ENCODE assay signal across 21 cellular contexts in genomic region chr7:144671429-144671828, GRCh38.
A peak's percentile ranks its signal among the peaks of the same experiment; 100 is the strongest.
DNase-seq lines count a peak whose midpoint lies in the region; ATAC-seq and TF ChIP-seq lines count a peak whose summit lies in the region.
"Had no signal": no experiment of that assay in that cellular context is flagged by ENCODE, and none has a peak within 500 bp of the region (broad histone marks: within the 10 kb centered on the region; RNA-seq: fewer than 3 reads in every experiment).

No MANE protein-coding gene starts in this region.

- ATAC-seq in GM23338 (peak; percentile 76), RWPE2 (ENCODE audit: low read depth) (peak; percentile 75), GM19467 (IDR thresholded peaks at IDR 0.05; ENCODE audit: unreplicated experiment) (no peak), GM18861 (IDR thresholded peaks at IDR 0.05; ENCODE audit: unreplicated experiment) (no peak)
- ATAC-seq: HCT116, Right ventricle myocardium inferior had no signal

- H3K27ac ChIP-seq in GM23338 (ENCODE audit: low read depth) (no peak overlapping the region), RWPE2 (ENCODE audit: poor library complexity, severe bottlenecking) (no peak overlapping the region), epithelial cell of prostate (no peak overlapping the region)
- H3K27ac ChIP-seq: Peyer's patch had no signal

- H4K20me1 ChIP-seq in GM23338 (replicated peaks; ENCODE audit: insufficient read depth), result no peaks in the 10 kb centered on the region

- H3K36me3 ChIP-seq in GM23338 (ENCODE audit: insufficient read depth) (no peaks in the 10 kb centered on the region), H7 (replicated peaks; ENCODE audit: control insufficient read depth, insufficient read depth, low read length) (no peaks in the 10 kb centered on the region), RWPE2 (ENCODE audit: low read depth) (no peaks in the 10 kb centered on the region)
- H3K36me3 ChIP-seq: Peyer's patch had no signal

- H3F3A ChIP-seq in GM23338 (replicated peaks; ENCODE audit: low read depth), result no peaks in the 10 kb centered on the region

- no peak for TF ChIP-seq POLR2A in lower leg skin (IDR thresholded peaks at IDR 0.05)

- H3K9me3 ChIP-seq in RWPE2 (ENCODE audit: severe bottlenecking), result peaks cover 2% of the 10 kb centered on the region
- H3K9me3 ChIP-seq: Peyer's patch had no signal

- no peaks in the 10 kb centered on the region for H3K79me2 ChIP-seq in GM23338 (replicated peaks; ENCODE audit: insufficient read depth)

- TF ChIP-seq CTCF in GM23338 (conservative IDR thresholded peaks at IDR 0.05; ENCODE audit: low read depth in 2 of 2) (no peak), RWPE2 (IDR thresholded peaks at IDR 0.05; ENCODE audit: poor library complexity, severe bottlenecking) (no peak), lower leg skin (IDR thresholded peaks at IDR 0.05) (no peak)

- H3K27me3 ChIP-seq in GM23338 (ENCODE audit: insufficient read depth) (no peaks in the 10 kb centered on the region), H7 (ENCODE audit: control insufficient read depth, insufficient read depth, low read length) (no peaks in the 10 kb centered on the region), RWPE2 (ENCODE audit: insufficient read depth, poor library complexity, severe bottlenecking) (no peaks in the 10 kb centered on the region)
- H3K27me3 ChIP-seq: Peyer's patch had no signal

- intact Hi-C loops in lower leg skin (cut with DNase I; ENCODE audit: low total_unique reads), result no loop called here

- no peak overlapping the region for H3K4me3 Mint-ChIP-seq in GM23338
- H3K4me3 Mint-ChIP-seq: CD4-positive, CD25-positive, alpha-beta regulatory T cell; IgD-negative memory B cell had no signal

- H2AFZ ChIP-seq in GM23338, result no peak overlapping the region

- no peaks in the 10 kb centered on the region for H3K9me2 ChIP-seq in GM23338 (ENCODE audit: insufficient read depth)

- H3K27me3 Mint-ChIP-seq in GM23338 (ENCODE audit: insufficient read depth, low read depth, poor library complexity), result peaks cover 2% of the 10 kb centered on the region
- H3K27me3 Mint-ChIP-seq: CD4-positive, CD25-positive, alpha-beta regulatory T cell; IgD-negative memory B cell had no signal

- H3K4me3 ChIP-seq in GM23338, result no peak overlapping the region
- H3K4me3 ChIP-seq in H7 (ENCODE audit: insufficient read depth, low read depth, low read length), result no peak overlapping the region
- H3K4me3 ChIP-seq in RWPE2 (ENCODE audit: severe bottlenecking), result no peak overlapping the region
- H3K4me3 ChIP-seq in lower leg skin (ENCODE audit: low read depth, poor library complexity, severe bottlenecking), result no peak overlapping the region
- H3K4me3 ChIP-seq: Peyer's patch had no signal

- H3K4me1 ChIP-seq in GM23338 (ENCODE audit: insufficient read depth) (peaks cover 19% of the 10 kb centered on the region), RWPE2 (ENCODE audit: insufficient read depth, poor library complexity, severe bottlenecking) (no peaks in the 10 kb centered on the region)
- H3K4me1 ChIP-seq: Peyer's patch had no signal

- peak overlapping the region; percentile 60 for H3K27ac Mint-ChIP-seq in GM23338
- H3K27ac Mint-ChIP-seq: CD4-positive, CD25-positive, alpha-beta regulatory T cell; IgD-negative memory B cell had no signal

- DNase-seq in GM23338 (ENCODE audit: low spot score) (peak; percentile 34), H7 (peak; percentile 16), RWPE2 (ENCODE audit: low spot score) (no peak), epithelial cell of prostate (ENCODE audit: low read depth, low spot score) (peak; percentile 5), lower leg skin (ENCODE audit: low spot score in 2 of 2) (no peak)
- no peak for DNase-seq in stimulated activated CD4-positive, alpha-beta T cell treated with anti-CD3 and anti-CD28 coated beads, Interleukin-15, amount 100 ng/mL, for 24 hours
- DNase-seq: CD4-positive, CD25-positive, alpha-beta regulatory T cell; EL; GF-D8; MV-4-11; NCI-H1694; NCI-H2081; NCI-H2227 treated with DMSO at 0.1 percent for 48 hours; NCI-H510A; NCI-H748 treated with DMSO at 0.1 percent for 48 hours; Peyer's patch had no signal

- WGBS in lower leg skin, 2 donors, result 77 to 80% methylated on average over 4 of the region's 4 CpGs

- no peaks in the 10 kb centered on the region for H3K36me3 Mint-ChIP-seq in GM23338 (ENCODE audit: low read depth)
- H3K36me3 Mint-ChIP-seq: IgD-negative memory B cell had no signal

- H3K4me2 ChIP-seq in GM23338, result peak overlapping the region; percentile 32; the same call in 1 of the 2 replicates

- no peaks in the 10 kb centered on the region for H3K9me3 Mint-ChIP-seq in GM23338
- H3K9me3 Mint-ChIP-seq: CD4-positive, CD25-positive, alpha-beta regulatory T cell; IgD-negative memory B cell had no signal

- H3K4me1 Mint-ChIP-seq in GM23338, result peaks cover 19% of the 10 kb centered on the region; the same call in 2 of the 3 replicates

TF ChIP-seq in GM23338, 12 proteins besides CTCF, POLR2A, EP300 and RAD21:
- TF ChIP-seq ZNF114 (CRISPR knock-in tag; IDR thresholded peaks at IDR 0.05) (no peak), JUNB (IDR thresholded peaks at IDR 0.05; ENCODE audit: unreplicated experiment) (no peak), REST (IDR thresholded peaks at IDR 0.05; ENCODE audit: unreplicated experiment) (no peak), STAT1 (IDR thresholded peaks at IDR 0.05; ENCODE audit: unreplicated experiment) (no peak)

Comparison
In these comparisons a context has a peak if more than half of its experiments do, and no peak if none do; other contexts are left out.
1. ATAC-seq: peak in GM23338 (single experiment) and RWPE2 (single experiment); none in GM19467 (single experiment) and GM18861 (single experiment).
2. DNase-seq: peak in GM23338 (single experiment), H7 (single experiment) and epithelial cell of prostate (single experiment); none in RWPE2 (single experiment), lower leg skin (0 of 2) and stimulated activated CD4-positive, alpha-beta T cell treated with anti-CD3 and anti-CD28 coated beads, Interleukin-15, amount 100 ng/mL, for 24 hours (single experiment).